1 cellular context compared by ENCODE assay signal in genomic region chr20:3767434-3768341, GRCh38.
A peak's percentile ranks its signal among the peaks of the same experiment; 100 is the strongest.
TF ChIP-seq lines count a peak whose summit lies in the region.

Gene ADISSP, minus strand, starts transcription at chr20:3767753. Its CDS starts 7,653 bp downstream, at chr20:3760100.

TF ChIP-seq in HepG2, 621 proteins besides CTCF, POLR2A, EP300 and RAD21 (continued from another document and continues in another):
- peak; percentile 84 for TF ChIP-seq ZZZ3 (CRISPR knock-in tag; IDR thresholded peaks at IDR 0.05; ENCODE audit: borderline replicate concordance)
- TF ChIP-seq TGIF2 (CRISPR knock-in tag; IDR thresholded peaks at IDR 0.05) = no peak
- no peak for TF ChIP-seq ZNF672 (CRISPR knock-in tag; IDR thresholded peaks at IDR 0.05)
- TF ChIP-seq HES4 (CRISPR knock-in tag; IDR thresholded peaks at IDR 0.05; ENCODE audit: borderline replicate concordance) = peak; percentile 92; the same call in 1 of the 2 replicates
- TF ChIP-seq GABPB1 (CRISPR knock-in tag; IDR thresholded peaks at IDR 0.05) = peak; percentile 85
- no peak for TF ChIP-seq ZNF781 (CRISPR knock-in tag; IDR thresholded peaks at IDR 0.05; ENCODE audit: borderline replicate concordance, not compliant biosample characterization)
- peak; percentile 54 for TF ChIP-seq KLF6 (CRISPR knock-in tag; IDR thresholded peaks at IDR 0.05)
- TF ChIP-seq MTERF4 (CRISPR knock-in tag; IDR thresholded peaks at IDR 0.05) = peak; percentile 99
- TF ChIP-seq POLR2AphosphoS5 (IDR thresholded peaks at IDR 0.05; ENCODE audit: low read depth, low read length) = peak; percentile 73
- TF ChIP-seq ZNF746 (CRISPR knock-in tag; IDR thresholded peaks at IDR 0.05) = no peak; the same call in none of the 2 replicates
- no peak for TF ChIP-seq NFE2L2 (IDR thresholded peaks at IDR 0.05; ENCODE audit: low read length)
- TF ChIP-seq HCFC1 (IDR thresholded peaks at IDR 0.05; ENCODE audit: low read depth, low read length) = peak; percentile 49; the same call in 1 of the 2 replicates
- TF ChIP-seq, protein P1, sequence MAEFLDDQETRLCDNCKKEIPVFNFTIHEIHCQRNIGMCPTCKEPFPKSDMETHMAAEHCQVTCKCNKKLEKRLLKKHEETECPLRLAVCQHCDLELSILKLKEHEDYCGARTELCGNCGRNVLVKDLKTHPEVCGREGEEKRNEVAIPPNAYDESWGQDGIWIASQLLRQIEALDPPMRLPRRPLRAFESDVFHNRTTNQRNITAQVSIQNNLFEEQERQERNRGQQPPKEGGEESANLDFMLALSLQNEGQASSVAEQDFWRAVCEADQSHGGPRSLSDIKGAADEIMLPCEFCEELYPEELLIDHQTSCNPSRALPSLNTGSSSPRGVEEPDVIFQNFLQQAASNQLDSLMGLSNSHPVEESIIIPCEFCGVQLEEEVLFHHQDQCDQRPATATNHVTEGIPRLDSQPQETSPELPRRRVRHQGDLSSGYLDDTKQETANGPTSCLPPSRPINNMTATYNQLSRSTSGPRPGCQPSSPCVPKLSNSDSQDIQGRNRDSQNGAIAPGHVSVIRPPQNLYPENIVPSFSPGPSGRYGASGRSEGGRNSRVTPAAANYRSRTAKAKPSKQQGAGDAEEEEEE (CRISPR knock-in tag; IDR thresholded peaks at IDR 0.05; ENCODE audit: borderline replicate concordance) = peak; percentile 57; the same call in 1 of the 2 replicates
- TF ChIP-seq ZNF564 (CRISPR knock-in tag; IDR thresholded peaks at IDR 0.05) = peak; percentile 88
- peak; percentile 98 for TF ChIP-seq ZNF776 (CRISPR knock-in tag; IDR thresholded peaks at IDR 0.05)
- no peak; the same call in 1 of the 2 replicates for TF ChIP-seq FOSL2 (CRISPR knock-in tag; IDR thresholded peaks at IDR 0.05)
- TF ChIP-seq ZBTB33 (CRISPR knock-in tag; IDR thresholded peaks at IDR 0.05) = no peak
- TF ChIP-seq JDP2 (CRISPR knock-in tag; IDR thresholded peaks at IDR 0.05; ENCODE audit: borderline replicate concordance) = no peak; the same call in 1 of the 2 replicates
- no peak; the same call in none of the 2 replicates for TF ChIP-seq REL (CRISPR knock-in tag; conservative IDR thresholded peaks at IDR 0.05)
- TF ChIP-seq POGZ (CRISPR knock-in tag; IDR thresholded peaks at IDR 0.05) = peak; percentile 86
- TF ChIP-seq AHR (CRISPR knock-in tag; IDR thresholded peaks at IDR 0.05) = peak; percentile 34
- no peak for TF ChIP-seq ZNF207 (IDR thresholded peaks at IDR 0.05; ENCODE audit: borderline replicate concordance)
- peak; percentile 86 for TF ChIP-seq NKX3-1 (CRISPR knock-in tag; IDR thresholded peaks at IDR 0.05)
- peak; percentile 94 for TF ChIP-seq ERF (CRISPR knock-in tag; IDR thresholded peaks at IDR 0.05)
- TF ChIP-seq U2AF2 (IDR thresholded peaks at IDR 0.05; ENCODE audit: low read depth, low read length) = 0 out of 2 replicates have a peak, but pooled peaks have one; percentile 73
- peak; percentile 62 for TF ChIP-seq KDM4B (CRISPR knock-in tag; IDR thresholded peaks at IDR 0.05)
- no peak for TF ChIP-seq FOXK2 (IDR thresholded peaks at IDR 0.05)
- TF ChIP-seq, protein P2, sequence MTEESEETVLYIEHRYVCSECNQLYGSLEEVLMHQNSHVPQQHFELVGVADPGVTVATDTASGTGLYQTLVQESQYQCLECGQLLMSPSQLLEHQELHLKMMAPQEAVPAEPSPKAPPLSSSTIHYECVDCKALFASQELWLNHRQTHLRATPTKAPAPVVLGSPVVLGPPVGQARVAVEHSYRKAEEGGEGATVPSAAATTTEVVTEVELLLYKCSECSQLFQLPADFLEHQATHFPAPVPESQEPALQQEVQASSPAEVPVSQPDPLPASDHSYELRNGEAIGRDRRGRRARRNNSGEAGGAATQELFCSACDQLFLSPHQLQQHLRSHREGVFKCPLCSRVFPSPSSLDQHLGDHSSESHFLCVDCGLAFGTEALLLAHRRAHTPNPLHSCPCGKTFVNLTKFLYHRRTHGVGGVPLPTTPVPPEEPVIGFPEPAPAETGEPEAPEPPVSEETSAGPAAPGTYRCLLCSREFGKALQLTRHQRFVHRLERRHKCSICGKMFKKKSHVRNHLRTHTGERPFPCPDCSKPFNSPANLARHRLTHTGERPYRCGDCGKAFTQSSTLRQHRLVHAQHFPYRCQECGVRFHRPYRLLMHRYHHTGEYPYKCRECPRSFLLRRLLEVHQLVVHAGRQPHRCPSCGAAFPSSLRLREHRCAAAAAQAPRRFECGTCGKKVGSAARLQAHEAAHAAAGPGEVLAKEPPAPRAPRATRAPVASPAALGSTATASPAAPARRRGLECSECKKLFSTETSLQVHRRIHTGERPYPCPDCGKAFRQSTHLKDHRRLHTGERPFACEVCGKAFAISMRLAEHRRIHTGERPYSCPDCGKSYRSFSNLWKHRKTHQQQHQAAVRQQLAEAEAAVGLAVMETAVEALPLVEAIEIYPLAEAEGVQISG (CRISPR knock-in tag; IDR thresholded peaks at IDR 0.05) = peak; percentile 71; the same call in 1 of the 2 replicates
- TF ChIP-seq ISX (CRISPR knock-in tag; conservative IDR thresholded peaks at IDR 0.05) = peak; percentile 90; the same call in 1 of the 2 replicates
- 0 out of 2 replicates have a peak, but pooled peaks have one; percentile 31 for TF ChIP-seq SIX1 (CRISPR knock-in tag; IDR thresholded peaks at IDR 0.05; ENCODE audit: borderline replicate concordance)
- TF ChIP-seq SP5 (CRISPR knock-in tag; IDR thresholded peaks at IDR 0.05; ENCODE audit: borderline replicate concordance, low read depth) = peak; percentile 67
- 0 out of 2 replicates have a peak, but pooled peaks have one; percentile 63 for TF ChIP-seq GFI1 (CRISPR knock-in tag; IDR thresholded peaks at IDR 0.05; ENCODE audit: borderline replicate concordance)
- TF ChIP-seq CC2D1A (CRISPR knock-in tag; IDR thresholded peaks at IDR 0.05) = no peak
- TF ChIP-seq TRIM24 (CRISPR knock-in tag; IDR thresholded peaks at IDR 0.05) = no peak
- TF ChIP-seq, protein P3, sequence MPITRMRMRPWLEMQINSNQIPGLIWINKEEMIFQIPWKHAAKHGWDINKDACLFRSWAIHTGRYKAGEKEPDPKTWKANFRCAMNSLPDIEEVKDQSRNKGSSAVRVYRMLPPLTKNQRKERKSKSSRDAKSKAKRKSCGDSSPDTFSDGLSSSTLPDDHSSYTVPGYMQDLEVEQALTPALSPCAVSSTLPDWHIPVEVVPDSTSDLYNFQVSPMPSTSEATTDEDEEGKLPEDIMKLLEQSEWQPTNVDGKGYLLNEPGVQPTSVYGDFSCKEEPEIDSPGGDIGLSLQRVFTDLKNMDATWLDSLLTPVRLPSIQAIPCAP (CRISPR knock-in tag; IDR thresholded peaks at IDR 0.05; ENCODE audit: low read depth) = peak; percentile 89; the same call in 1 of the 2 replicates
- TF ChIP-seq NCOR1 (IDR thresholded peaks at IDR 0.05; ENCODE audit: borderline replicate concordance, low read length) = no peak
- TF ChIP-seq, protein P4, sequence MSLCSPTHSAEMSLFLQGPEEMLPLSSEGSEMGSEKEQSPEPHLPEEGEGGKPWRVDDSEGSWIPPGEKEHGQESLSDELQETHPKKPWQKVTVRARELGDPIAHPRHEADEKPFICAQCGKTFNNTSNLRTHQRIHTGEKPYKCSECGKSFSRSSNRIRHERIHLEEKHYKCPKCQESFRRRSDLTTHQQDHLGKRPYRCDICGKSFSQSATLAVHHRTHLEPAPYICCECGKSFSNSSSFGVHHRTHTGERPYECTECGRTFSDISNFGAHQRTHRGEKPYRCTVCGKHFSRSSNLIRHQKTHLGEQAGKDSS (CRISPR knock-in tag; IDR thresholded peaks at IDR 0.05; ENCODE audit: borderline replicate concordance, low read depth) = peak; percentile 99
- no peak; the same call in 1 of the 2 replicates for TF ChIP-seq ZNF484 (CRISPR knock-in tag; IDR thresholded peaks at IDR 0.05; ENCODE audit: borderline replicate concordance, low read depth)
- TF ChIP-seq ZNF549 (CRISPR knock-in tag; IDR thresholded peaks at IDR 0.05) = 0 out of 2 replicates have a peak, but pooled peaks have one; percentile 63
- no peak; the same call in 1 of the 2 replicates for TF ChIP-seq ZNF451 (CRISPR knock-in tag; IDR thresholded peaks at IDR 0.05)
- TF ChIP-seq ZNF891 (CRISPR knock-in tag; IDR thresholded peaks at IDR 0.05) = peak; percentile 89
- TF ChIP-seq ZSCAN21 (CRISPR knock-in tag; IDR thresholded peaks at IDR 0.05; ENCODE audit: borderline replicate concordance) = peak; percentile 98
- TF ChIP-seq ZNF256 (CRISPR knock-in tag; conservative IDR thresholded peaks at IDR 0.05) = peak; percentile 77; the same call in 1 of the 2 replicates
- peak; percentile 84 for TF ChIP-seq KDM2A (CRISPR knock-in tag; IDR thresholded peaks at IDR 0.05; ENCODE audit: borderline replicate concordance, low read depth)
- peak; percentile 51 for TF ChIP-seq ESRRA (CRISPR knock-in tag; IDR thresholded peaks at IDR 0.05; ENCODE audit: low read depth)
- TF ChIP-seq DDIT3 (CRISPR knock-in tag; IDR thresholded peaks at IDR 0.05) = no peak
- TF ChIP-seq ZNF83 (CRISPR knock-in tag; IDR thresholded peaks at IDR 0.05; ENCODE audit: borderline replicate concordance) = no peak
- peak; percentile 73; the same call in 1 of the 2 replicates for TF ChIP-seq GTF2F1 (IDR thresholded peaks at IDR 0.05; ENCODE audit: low read length)
- TF ChIP-seq, protein P5, sequence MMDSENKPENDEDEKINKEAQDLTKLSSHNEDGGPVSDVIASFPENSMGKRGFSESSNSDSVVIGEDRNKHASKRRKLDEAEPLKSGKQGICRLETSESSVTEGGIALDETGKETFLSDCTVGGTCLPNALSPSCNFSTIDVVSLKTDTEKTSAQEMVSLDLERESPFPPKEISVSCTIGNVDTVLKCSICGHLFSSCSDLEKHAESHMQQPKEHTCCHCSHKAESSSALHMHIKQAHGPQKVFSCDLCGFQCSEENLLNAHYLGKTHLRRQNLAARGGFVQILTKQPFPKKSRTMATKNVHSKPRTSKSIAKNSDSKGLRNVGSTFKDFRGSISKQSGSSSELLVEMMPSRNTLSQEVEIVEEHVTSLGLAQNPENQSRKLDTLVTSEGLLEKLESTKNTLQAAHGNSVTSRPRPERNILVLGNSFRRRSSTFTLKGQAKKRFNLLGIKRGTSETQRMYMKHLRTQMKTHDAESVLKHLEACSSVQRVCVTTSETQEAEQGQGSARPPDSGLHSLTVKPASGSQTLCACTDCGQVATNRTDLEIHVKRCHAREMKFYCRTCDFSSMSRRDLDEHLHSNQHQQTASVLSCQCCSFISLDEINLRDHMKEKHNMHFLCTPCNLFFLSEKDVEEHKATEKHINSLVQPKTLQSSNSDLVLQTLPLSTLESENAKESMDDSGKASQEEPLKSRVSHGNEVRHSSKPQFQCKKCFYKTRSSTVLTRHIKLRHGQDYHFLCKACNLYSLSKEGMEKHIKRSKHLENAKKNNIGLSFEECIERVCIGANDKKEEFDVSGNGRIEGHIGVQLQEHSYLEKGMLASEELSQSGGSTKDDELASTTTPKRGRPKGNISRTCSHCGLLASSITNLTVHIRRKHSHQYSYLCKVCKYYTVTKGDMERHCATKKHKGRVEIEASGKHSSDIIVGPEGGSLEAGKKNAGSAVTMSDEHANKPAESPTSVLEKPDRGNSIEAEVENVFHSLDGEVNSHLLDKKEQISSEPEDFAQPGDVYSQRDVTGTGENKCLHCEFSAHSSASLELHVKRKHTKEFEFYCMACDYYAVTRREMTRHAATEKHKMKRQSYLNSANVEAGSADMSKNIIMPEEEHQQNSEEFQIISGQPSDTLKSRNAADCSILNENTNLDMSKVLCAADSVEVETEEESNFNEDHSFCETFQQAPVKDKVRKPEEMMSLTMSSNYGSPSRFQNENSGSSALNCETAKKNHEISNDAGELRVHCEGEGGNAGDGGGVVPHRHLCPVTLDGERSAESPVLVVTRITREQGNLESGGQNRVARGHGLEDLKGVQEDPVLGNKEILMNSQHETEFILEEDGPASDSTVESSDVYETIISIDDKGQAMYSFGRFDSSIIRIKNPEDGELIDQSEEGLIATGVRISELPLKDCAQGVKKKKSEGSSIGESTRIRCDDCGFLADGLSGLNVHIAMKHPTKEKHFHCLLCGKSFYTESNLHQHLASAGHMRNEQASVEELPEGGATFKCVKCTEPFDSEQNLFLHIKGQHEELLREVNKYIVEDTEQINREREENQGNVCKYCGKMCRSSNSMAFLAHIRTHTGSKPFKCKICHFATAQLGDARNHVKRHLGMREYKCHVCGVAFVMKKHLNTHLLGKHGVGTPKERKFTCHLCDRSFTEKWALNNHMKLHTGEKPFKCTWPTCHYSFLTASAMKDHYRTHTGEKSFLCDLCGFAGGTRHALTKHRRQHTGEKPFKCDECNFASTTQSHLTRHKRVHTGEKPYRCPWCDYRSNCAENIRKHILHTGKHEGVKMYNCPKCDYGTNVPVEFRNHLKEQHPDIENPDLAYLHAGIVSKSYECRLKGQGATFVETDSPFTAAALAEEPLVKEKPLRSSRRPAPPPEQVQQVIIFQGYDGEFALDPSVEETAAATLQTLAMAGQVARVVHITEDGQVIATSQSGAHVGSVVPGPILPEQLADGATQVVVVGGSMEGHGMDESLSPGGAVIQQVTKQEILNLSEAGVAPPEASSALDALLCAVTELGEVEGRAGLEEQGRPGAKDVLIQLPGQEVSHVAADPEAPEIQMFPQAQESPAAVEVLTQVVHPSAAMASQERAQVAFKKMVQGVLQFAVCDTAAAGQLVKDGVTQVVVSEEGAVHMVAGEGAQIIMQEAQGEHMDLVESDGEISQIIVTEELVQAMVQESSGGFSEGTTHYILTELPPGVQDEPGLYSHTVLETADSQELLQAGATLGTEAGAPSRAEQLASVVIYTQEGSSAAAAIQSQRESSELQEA (CRISPR knock-in tag; IDR thresholded peaks at IDR 0.05; ENCODE audit: not compliant biosample characterization) = peak; percentile 15
- peak; percentile 87 for TF ChIP-seq NFKB2 (CRISPR knock-in tag; IDR thresholded peaks at IDR 0.05; ENCODE audit: borderline replicate concordance)
- TF ChIP-seq ZEB1 (IDR thresholded peaks at IDR 0.05; ENCODE audit: insufficient replicate concordance, low read depth) = peak; percentile 46
- no peak for TF ChIP-seq SRSF4 (IDR thresholded peaks at IDR 0.05; ENCODE audit: low read depth, low read length, poor library complexity, severe bottlenecking)
